23 cellular contexts compared by ENCODE assay signal in the genomic region with DNA sequence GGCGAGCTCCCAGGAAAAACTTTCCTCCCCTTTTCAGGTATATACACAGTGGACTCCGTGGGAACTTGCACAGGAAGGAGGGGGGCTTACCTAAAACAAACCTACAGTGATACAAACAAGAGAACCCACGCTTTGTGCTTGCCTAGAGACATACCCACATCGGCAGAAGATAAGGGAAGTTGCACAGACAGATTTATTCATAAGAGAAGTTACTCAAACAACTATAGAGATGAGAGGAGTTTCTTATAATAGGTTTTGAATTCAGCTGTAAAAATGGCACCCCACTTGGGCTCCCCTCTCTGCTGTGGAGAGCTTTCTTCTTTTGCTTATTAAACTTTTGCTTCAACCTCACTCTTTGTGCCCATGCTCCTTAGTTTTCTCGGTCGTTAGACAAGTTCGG. TPM values are rescaled to one million over a fixed set of nuclear protein-coding genes. Genes with fewer than 3 reads are reported as not detected.
DNase-seq lines count a peak whose midpoint lies in the region; FAIRE-seq and TF ChIP-seq lines count a peak whose summit lies in the region.
"Had no signal": no experiment of that assay in that cellular context is flagged by ENCODE, and none has a peak within 500 bp of the region (broad histone marks: within the 10 kb centered on the region; RNA-seq: fewer than 3 reads in every experiment).

No MANE protein-coding gene starts in this region.

- no peak for DNase-seq in GM12891 (ENCODE audit: insufficient read length, low spot score)
- peak; percentile 66 for DNase-seq in NOMO-1 treated with DMSO at 0.1 percent for 48 hours (lab: John Stamatoyannopoulos, UW; ENCODE audit: unreplicated experiment)
- DNase-seq in SHP77 (lab: John Stamatoyannopoulos, UW): no peak
- DNase-seq in dermis blood vessel endothelial cell: no peak
- DNase-seq: activated CD4-positive, alpha-beta T cell treated with anti-CD3 and anti-CD28 coated beads, Interleukin-2, amount 50 U/mL, for 1 hour; activated naive CD8-positive, alpha-beta T cell treated with anti-CD3 and anti-CD28 coated beads, Interleukin-2, amount 50 U/mL, for 24 hours; effector CD8-positive, alpha-beta T cell; erythroblast; foreskin fibroblast; HCEC 1CT; heart right ventricle; left colon; mesenchymal stem cell; NCI-H1694 treated with DMSO at 0.1 percent for 48 hours; nucleus accumbens; SJCRH30; stimulated activated CD4-positive, alpha-beta T cell treated with anti-CD3 and anti-CD28 coated beads, Interleukin-4, amount 100 ng/mL, for 24 hours; T-helper 17 cell had no signal

- peaks cover 35% of the 10 kb centered on the region for H3K27me3 Mint-ChIP-seq in brain

- H3K36me3 Mint-ChIP-seq in brain: peaks cover 25% of the 10 kb centered on the region

- H3K9me3 Mint-ChIP-seq in brain: peaks cover 0 to 5% (median 0%) of the 10 kb centered on the region in 5 experiments
- H3K9me3 Mint-ChIP-seq: activated naive CD8-positive, alpha-beta T cell treated with anti-CD3 and anti-CD28 coated beads, Interleukin-2, amount 50 U/mL, for 24 hours; activated T-helper 2 cell treated with anti-CD3 and anti-CD28 coated beads, Interferon-gamma antibody, Interleukin-2, Interleukin-4, amounts not matched to agents 10 μg/mL and 5 μg/mL and 100 μg/mL, durations not matched to agents 14 hours and 24 hours and 36 hours; stimulated activated naive CD8-positive, alpha-beta T cell treated with anti-CD3 and anti-CD28 coated beads, Interleukin-15, Interleukin-2, amounts not matched to agents 100 ng/mL and 50 ng/mL, for 24 hours had no signal

- no peak for TF ChIP-seq POLR2A in GM12891 (IDR thresholded peaks at IDR 0.05; ENCODE audit: low read depth, low read length)

- H3K27ac Mint-ChIP-seq in brain: no peak overlapping the region
- H3K27ac Mint-ChIP-seq: activated T-helper 2 cell treated with anti-CD3 and anti-CD28 coated beads, Interferon-gamma antibody, Interleukin-2, Interleukin-4, amounts not matched to agents 10 μg/mL and 5 μg/mL and 100 μg/mL, durations not matched to agents 14 hours and 24 hours and 36 hours; stimulated activated naive CD8-positive, alpha-beta T cell treated with anti-CD3 and anti-CD28 coated beads, Interleukin-15, Interleukin-2, amounts not matched to agents 100 ng/mL and 50 ng/mL, for 24 hours; T-helper 17 cell had no signal

- FAIRE-seq in GM12891 (lab: Jason Lieb, UNC): no peak
- FAIRE-seq: GM12892 had no signal

- H3K4me3 Mint-ChIP-seq in brain: peak overlapping the region in 3 of 5 experiments; percentile 11 to 99 (median 52)

- TF ChIP-seq CTCF in brain (conservative IDR thresholded peaks at IDR 0.05): no peak

- H3K4me1 Mint-ChIP-seq in brain: peaks cover 46% of the 10 kb centered on the region

TF ChIP-seq in GM12891, 5 proteins besides CTCF, POLR2A, EP300 and RAD21:
- no peak for TF ChIP-seq TAF1 (IDR thresholded peaks at IDR 0.05; ENCODE audit: low read depth, low read length)
- 0 out of 2 replicates have a peak, but pooled peaks have one; percentile 25 for TF ChIP-seq SPI1 (IDR thresholded peaks at IDR 0.05; ENCODE audit: low read depth, low read length)

RNA-seq across cellular contexts. Expression of gene DUSP12, which starts 1.8 kb away (rescaled TPM):
- polyA plus RNA-seq in GM12891 (2012; ENCODE audit: low read depth, missing spikeins): 26.0 TPM
- polyA plus RNA-seq in brain (ENCODE audit: insufficient read depth, low read depth, low replicate concordance): 12.1 TPM
- 25.4 and 41.0 TPM in 2 replicates for total RNA-seq in dermis blood vessel endothelial cell

RNA-seq across cellular contexts. Expression of gene ATF6, which starts 18.3 kb away (rescaled TPM):
- polyA plus RNA-seq in GM12891 (2012; ENCODE audit: low read depth, missing spikeins): 8.3 TPM
- polyA plus RNA-seq in brain (ENCODE audit: insufficient read depth, low read depth, low replicate concordance): 14.2 TPM
- total RNA-seq in dermis blood vessel endothelial cell: 65.0 and 73.6 TPM in 2 replicates

RNA-seq across cellular contexts. Expression of gene FCRLB, which starts 26.4 kb away (rescaled TPM):
- 4.9 TPM for polyA plus RNA-seq in GM12891 (2012; ENCODE audit: low read depth, missing spikeins)
- 0.58 TPM for polyA plus RNA-seq in brain (ENCODE audit: insufficient read depth, low read depth, low replicate concordance)
- total RNA-seq in dermis blood vessel endothelial cell: 0.51 and 0.56 TPM in 2 replicates
- total RNA-seq: activated T-helper 2 cell treated with anti-CD3 and anti-CD28 coated beads, Interferon-gamma antibody, Interleukin-2, Interleukin-4, amounts not matched to agents 10 μg/mL and 5 μg/mL and 100 μg/mL, durations not matched to agents 14 hours and 24 hours and 36 hours; left colon had no signal

RNA-seq across cellular contexts. Expression of gene FCRLA, which starts 40.8 kb away (rescaled TPM):
- polyA plus RNA-seq in GM12891 (2012; ENCODE audit: low read depth, missing spikeins): 115 TPM
- polyA plus RNA-seq in brain (ENCODE audit: insufficient read depth, low read depth, low replicate concordance): 0.58 TPM
- total RNA-seq in dermis blood vessel endothelial cell: 0.17 TPM in 1 of 2 replicates, not detected in the other
- total RNA-seq: activated T-helper 2 cell treated with anti-CD3 and anti-CD28 coated beads, Interferon-gamma antibody, Interleukin-2, Interleukin-4, amounts not matched to agents 10 μg/mL and 5 μg/mL and 100 μg/mL, durations not matched to agents 14 hours and 24 hours and 36 hours; cerebellum had no signal
